ENCODE assay signal across 1 cellular context in genomic region chr12:38328306-38328938, GRCh38.
TF ChIP-seq lines count a peak whose summit lies in the region.

No MANE protein-coding gene starts in this region.

TF ChIP-seq in GM12878, 131 proteins besides CTCF, POLR2A, EP300 and RAD21:
- TF ChIP-seq SMC3 (IDR thresholded peaks at IDR 0.05; ENCODE audit: borderline replicate concordance, low read length), result peak; percentile 67; the same call in 1 of the 2 replicates
